In the genomic region with DNA sequence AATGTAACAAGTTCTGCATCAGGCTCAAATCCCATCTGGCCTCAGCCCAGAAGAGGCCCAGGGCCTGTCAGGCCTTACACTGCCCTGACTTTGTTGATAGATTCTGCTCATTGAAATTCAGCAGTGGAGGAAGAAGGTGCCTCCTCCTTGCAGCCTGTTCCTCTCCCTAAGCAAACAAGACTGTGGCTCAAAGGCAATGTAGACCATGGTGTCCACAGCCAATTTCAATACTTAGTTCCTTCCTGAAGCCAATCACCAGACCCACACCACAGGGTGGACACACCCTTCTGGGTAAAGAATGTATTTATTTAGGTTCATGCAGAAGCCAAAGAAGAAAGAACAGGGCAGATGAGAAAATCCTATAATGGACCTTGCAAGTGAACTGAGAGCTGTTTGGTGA, we compare ENCODE assay signal across 1 cellular context.
TF ChIP-seq lines count a peak whose summit lies in the region.

No MANE protein-coding gene starts in this region.

TF ChIP-seq in HepG2, 621 proteins besides CTCF, POLR2A, EP300 and RAD21:
- TF ChIP-seq FIP1L1 (IDR thresholded peaks at IDR 0.05; ENCODE audit: borderline replicate concordance, insufficient read depth, low read depth, low read length): no peak
- TF ChIP-seq, protein P1, sequence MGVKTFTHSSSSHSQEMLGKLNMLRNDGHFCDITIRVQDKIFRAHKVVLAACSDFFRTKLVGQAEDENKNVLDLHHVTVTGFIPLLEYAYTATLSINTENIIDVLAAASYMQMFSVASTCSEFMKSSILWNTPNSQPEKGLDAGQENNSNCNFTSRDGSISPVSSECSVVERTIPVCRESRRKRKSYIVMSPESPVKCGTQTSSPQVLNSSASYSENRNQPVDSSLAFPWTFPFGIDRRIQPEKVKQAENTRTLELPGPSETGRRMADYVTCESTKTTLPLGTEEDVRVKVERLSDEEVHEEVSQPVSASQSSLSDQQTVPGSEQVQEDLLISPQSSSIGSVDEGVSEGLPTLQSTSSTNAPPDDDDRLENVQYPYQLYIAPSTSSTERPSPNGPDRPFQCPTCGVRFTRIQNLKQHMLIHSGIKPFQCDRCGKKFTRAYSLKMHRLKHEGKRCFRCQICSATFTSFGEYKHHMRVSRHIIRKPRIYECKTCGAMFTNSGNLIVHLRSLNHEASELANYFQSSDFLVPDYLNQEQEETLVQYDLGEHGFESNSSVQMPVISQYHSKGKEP (CRISPR knock-in tag; IDR thresholded peaks at IDR 0.05): no peak
- TF ChIP-seq ZNF292 (CRISPR knock-in tag; IDR thresholded peaks at IDR 0.05; ENCODE audit: borderline replicate concordance, low read depth): no peak
- TF ChIP-seq, protein P2, sequence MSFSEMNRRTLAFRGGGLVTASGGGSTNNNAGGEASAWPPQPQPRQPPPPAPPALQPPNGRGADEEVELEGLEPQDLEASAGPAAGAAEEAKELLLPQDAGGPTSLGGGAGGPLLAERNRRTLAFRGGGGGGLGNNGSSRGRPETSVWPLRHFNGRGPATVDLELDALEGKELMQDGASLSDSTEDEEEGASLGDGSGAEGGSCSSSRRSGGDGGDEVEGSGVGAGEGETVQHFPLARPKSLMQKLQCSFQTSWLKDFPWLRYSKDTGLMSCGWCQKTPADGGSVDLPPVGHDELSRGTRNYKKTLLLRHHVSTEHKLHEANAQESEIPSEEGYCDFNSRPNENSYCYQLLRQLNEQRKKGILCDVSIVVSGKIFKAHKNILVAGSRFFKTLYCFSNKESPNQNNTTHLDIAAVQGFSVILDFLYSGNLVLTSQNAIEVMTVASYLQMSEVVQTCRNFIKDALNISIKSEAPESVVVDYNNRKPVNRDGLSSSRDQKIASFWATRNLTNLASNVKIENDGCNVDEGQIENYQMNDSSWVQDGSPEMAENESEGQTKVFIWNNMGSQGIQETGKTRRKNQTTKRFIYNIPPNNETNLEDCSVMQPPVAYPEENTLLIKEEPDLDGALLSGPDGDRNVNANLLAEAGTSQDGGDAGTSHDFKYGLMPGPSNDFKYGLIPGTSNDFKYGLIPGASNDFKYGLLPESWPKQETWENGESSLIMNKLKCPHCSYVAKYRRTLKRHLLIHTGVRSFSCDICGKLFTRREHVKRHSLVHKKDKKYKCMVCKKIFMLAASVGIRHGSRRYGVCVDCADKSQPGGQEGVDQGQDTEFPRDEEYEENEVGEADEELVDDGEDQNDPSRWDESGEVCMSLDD (CRISPR knock-in tag; IDR thresholded peaks at IDR 0.05; ENCODE audit: borderline replicate concordance): no peak
- TF ChIP-seq ATF7 (IDR thresholded peaks at IDR 0.05): no peak
- no peak for TF ChIP-seq ATF7 (CRISPR knock-in tag; IDR thresholded peaks at IDR 0.05)
- no peak for TF ChIP-seq HMG20A (CRISPR knock-in tag; IDR thresholded peaks at IDR 0.05; ENCODE audit: borderline replicate concordance)
TF ChIP-seq in HepG2: peak in this region for 0.
